In the genomic region with DNA sequence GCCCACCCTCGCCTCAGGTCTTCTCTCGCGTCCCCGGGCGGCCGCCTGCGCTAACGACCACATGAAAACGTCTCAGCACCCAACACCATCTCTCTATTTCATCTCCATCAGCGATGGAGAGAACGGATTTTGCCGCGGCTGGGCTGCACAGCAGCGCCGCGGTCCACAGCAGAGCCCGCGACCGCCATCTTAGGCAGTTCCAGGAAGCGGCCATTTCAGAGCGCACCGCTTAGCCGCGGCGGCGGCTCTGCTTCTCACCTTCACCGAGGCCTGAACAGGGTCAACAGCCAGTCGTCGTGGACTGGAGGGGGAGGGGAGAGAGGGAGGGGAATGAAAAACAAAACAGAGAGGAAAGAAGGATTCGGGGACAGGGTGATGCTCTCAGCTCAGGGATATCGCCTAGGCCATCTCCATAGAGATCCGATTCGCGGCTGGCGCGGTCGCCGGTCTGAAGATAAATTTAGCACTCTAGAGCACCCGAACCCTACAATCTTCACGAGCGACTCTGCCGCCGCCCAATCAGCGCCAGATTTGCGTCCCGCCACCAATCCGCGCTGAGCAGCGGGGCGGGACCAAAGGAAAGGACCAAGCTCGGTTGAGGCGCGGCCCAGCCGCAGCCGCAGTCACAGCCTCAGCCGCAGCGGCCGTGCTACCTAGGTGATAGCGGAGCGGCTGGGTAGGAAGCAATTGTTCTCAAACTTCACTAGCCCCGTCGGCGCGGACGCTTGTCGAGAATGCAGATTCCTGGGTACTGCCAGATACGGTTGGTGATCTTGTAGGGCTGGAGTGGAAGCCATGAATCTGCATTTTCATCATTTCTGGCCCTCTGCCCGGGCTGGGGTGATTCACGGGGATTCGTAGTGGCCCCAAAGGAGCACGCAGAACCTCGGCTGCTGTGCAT, we compare ENCODE assay signal across 8 cellular contexts. TPM values are rescaled to one million over a fixed set of nuclear protein-coding genes. Genes with fewer than 3 reads are reported as not detected.
DNase-seq lines count a peak whose midpoint lies in the region; ATAC-seq, FAIRE-seq and TF ChIP-seq lines count a peak whose summit lies in the region.

A gene (minus strand): TSS at position 450 of the 901 bp plus-strand sequence. CDS start 3,108 bp downstream, outside the sequence.

- H3K27me3 ChIP-seq in adrenal gland (no peaks in the 10 kb centered on the region), heart left ventricle (no peaks in the 10 kb centered on the region), upper lobe of left lung (no peaks in the 10 kb centered on the region)

- H3K4me1 ChIP-seq in adrenal gland (replicated peaks in 1 of 2) (peaks cover 27 to 48% of the 10 kb centered on the region in 2 donors), heart left ventricle (peaks cover 0 to 61% (median 23%) of the 10 kb centered on the region in 12 donors), upper lobe of left lung (peaks cover 7 to 30% (median 24%) of the 10 kb centered on the region in 4 donors)

- DNase-seq in GM12892 (ENCODE audit: insufficient read length) (peak; percentile 69), NCI-H146 (lab: John Stamatoyannopoulos, UW) (peak; percentile 97), T-helper 1 cell (peak; percentile 87 to 98 (median 91)), adrenal gland (peak; percentile 96 to 99 (median 97)), heart left ventricle (peak; percentile 97 to 98 (median 98)), posterior cingulate gyrus (peak; percentile 97 to 100 (median 98)), upper lobe of left lung (peak; percentile 97 to 99)

- intact Hi-C loops in adrenal gland (cut with DNase I) (loop anchor here in 1 of 2 donors (5.0 kb wide), 1 partner anchor 51 kb away; a partner anchor contains a TSS), heart left ventricle (cut with DNase I) (loop anchor here (1.0 to 10.0 kb wide), 14 partner anchors 41 to 984 kb away; a partner anchor contains a TSS), posterior cingulate gyrus (cut with DNase I) (loop anchor here (1.0 to 5.0 kb wide), 3 partner anchors 50 to 107 kb away; a partner anchor contains a TSS)

- H3K27ac ChIP-seq in adrenal gland (peak within 1 kb of the TSS; percentile 88 to 97 (median 95)), heart left ventricle (peak within 1 kb of the TSS; percentile 93 to 99 (median 96)), upper lobe of left lung (peak within 1 kb of the TSS; percentile 95 to 99 (median 98))

- H3K9me3 ChIP-seq in adrenal gland (replicated peaks in 1 of 3) (no peaks in the 10 kb centered on the region), heart left ventricle (no peaks in the 10 kb centered on the region), upper lobe of left lung (no peaks in the 10 kb centered on the region)

- TF ChIP-seq CTCF in adrenal gland (IDR thresholded peaks at IDR 0.05) (peak in 4 of 6 experiments; percentile 8 to 39 (median 24)), heart left ventricle (IDR thresholded peaks at IDR 0.05) (peak in 4 of 12 donors; percentile 31 to 42 (median 38)), upper lobe of left lung (IDR thresholded peaks at IDR 0.05) (peak in 3 of 6 experiments; percentile 27 to 45 (median 38))

- ATAC-seq in HG02852 (IDR thresholded peaks at IDR 0.05; ENCODE audit: unreplicated experiment) (peak; percentile 94), heart left ventricle (peak; percentile 96 to 98 (median 97)), upper lobe of left lung (ENCODE audit: low FRiP score in 2 of 2) (peak; percentile 98 to 99)

- peak; percentile 83; the same call in 1 of the 2 replicates for TF ChIP-seq POLR2A in GM12892 (IDR thresholded peaks at IDR 0.05; ENCODE audit: low read depth, low read length)
- TF ChIP-seq POLR2A in adrenal gland (IDR thresholded peaks at IDR 0.05) = peak; percentile 91 to 98
- TF ChIP-seq POLR2A in heart left ventricle (IDR thresholded peaks at IDR 0.05) = peak in 1 of 2 donors; percentile 98
- TF ChIP-seq POLR2A in upper lobe of left lung (IDR thresholded peaks at IDR 0.05) = peak; percentile 63 to 99 (median 92)

- 0 to 1% (median 0%) methylated on average over 38 to 72 of the region's 72 CpGs for WGBS in adrenal gland, 4 donors
- WGBS in heart left ventricle, 4 donors = 0% methylated on average over 46 to 72 of the region's 72 CpGs
- 0 to 1% methylated on average over 29 to 61 of the region's 72 CpGs for WGBS in upper lobe of left lung, 2 donors

- H3K36me3 ChIP-seq in adrenal gland (replicated peaks in 1 of 2) = peaks cover 0 to 29% of the 10 kb centered on the region in 2 donors
- H3K36me3 ChIP-seq in heart left ventricle = peaks cover 0 to 33% (median 31%) of the 10 kb centered on the region in 9 donors
- H3K36me3 ChIP-seq in upper lobe of left lung = peaks cover 11 to 31% (median 16%) of the 10 kb centered on the region in 4 donors

- peak; percentile 99 for FAIRE-seq in GM12892 (lab: Jason Lieb, UNC)

- H3K4me3 ChIP-seq in adrenal gland (peak within 1 kb of the TSS; percentile 68 to 99 (median 94)), heart left ventricle (peak within 1 kb of the TSS; percentile 62 to 89 (median 80)), upper lobe of left lung (peak within 1 kb of the TSS; percentile 73 to 85 (median 82))

- TF ChIP-seq EP300 in upper lobe of left lung (IDR thresholded peaks at IDR 0.05) = peak in 1 of 4 donors; percentile 31

RNA-seq across cellular contexts. Expression of the gene that starts here (rescaled TPM):
- polyA plus RNA-seq in GM12892 (2012; ENCODE audit: missing spikeins) = 27.3 TPM
- 10 to 100 TPM; 12.3 to 36.5 (median 24.4) TPM for total RNA-seq in adrenal gland
- 10 to 100 TPM; 35.8 to 53.3 (median 36.8) TPM for polyA plus RNA-seq in adrenal gland
- total RNA-seq in heart left ventricle = 10 to 100 TPM; 26.3 to 49.1 (median 38.9) TPM
- 10 to 100 TPM; 22.5 to 29.5 TPM for polyA plus RNA-seq in heart left ventricle
- 10 to 100 TPM; 14.4 to 54.6 (median 36.7) TPM for total RNA-seq in upper lobe of left lung

Comparison
In these comparisons a context has a peak if more than half of its experiments do, and no peak if none do; other contexts are left out.
1. Peak in every context shown above with its lines: DNase-seq, ATAC-seq, H3K4me3 ChIP-seq and H3K27ac ChIP-seq.